Comparison of ENCODE assay signal across 27 cellular contexts in the genomic region with DNA sequence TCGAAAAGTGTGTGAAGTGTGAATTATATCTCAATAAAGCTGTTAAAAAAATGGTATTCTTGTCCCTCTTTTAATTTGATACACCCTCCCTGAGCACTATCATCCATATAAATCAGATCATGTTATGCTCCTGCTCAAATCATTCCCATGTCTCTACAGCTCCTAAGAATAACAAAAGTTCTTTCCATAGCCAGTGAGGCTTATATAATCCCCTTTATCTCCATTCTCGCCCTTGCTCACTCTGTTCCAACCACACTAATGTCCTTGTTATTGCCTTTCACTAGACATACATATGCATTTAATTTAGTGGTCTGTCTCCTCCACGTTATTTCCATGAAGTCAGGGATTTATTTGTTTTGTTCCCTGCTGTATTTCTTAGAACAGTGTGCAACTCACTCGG. TPM values are rescaled to one million over a fixed set of nuclear protein-coding genes. Genes with fewer than 3 reads are reported as not detected.
A peak's percentile ranks its signal among the peaks of the same experiment; 100 is the strongest.
DNase-seq lines count a peak whose midpoint lies in the region; ATAC-seq, FAIRE-seq and TF ChIP-seq lines count a peak whose summit lies in the region.
"Had no signal": no experiment of that assay in that cellular context is flagged by ENCODE, and none has a peak within 500 bp of the region (broad histone marks: within the 10 kb centered on the region; RNA-seq: fewer than 3 reads in every experiment).

No MANE protein-coding gene starts in this region.

- intact Hi-C loops in heart left ventricle (cut with DNase I) (no loop called here), MCF 10A (cut with micrococcal nuclease) (no loop called here)

- DNase-seq in heart left ventricle, result no peak
- DNase-seq in right atrium auricular region (ENCODE audit: low spot score), result no peak
- no peak for DNase-seq in GM12891 (ENCODE audit: insufficient read length, low spot score)
- DNase-seq in progenitor cell of endocrine pancreas (ENCODE audit: low spot score, unreplicated experiment), result no peak
- no peak for DNase-seq in MCF 10A (ENCODE audit: unreplicated experiment)
- DNase-seq in WERI-Rb-1, result no peak
- DNase-seq: 8988T; ACHN; BE2C; C1 segment of cervical spinal cord; CD4-positive, alpha-beta memory T cell; CD4-positive, CD25-positive, alpha-beta regulatory T cell; CD8-positive, alpha-beta memory T cell; COR-L47; DMS 273 treated with DMSO at 0.1 percent for 48 hours; DMS153; DMS53; DMS79; DND-41; EL; GDM1 had no signal

- peaks cover 23% of the 10 kb centered on the region for H3K36me3 Mint-ChIP-seq in brain
- peaks cover 7% of the 10 kb centered on the region for H3K36me3 Mint-ChIP-seq in progenitor cell of endocrine pancreas (ENCODE audit: insufficient read depth)
- H3K36me3 Mint-ChIP-seq in MCF 10A (ENCODE audit: insufficient read depth, unreplicated experiment), result peaks cover 6% of the 10 kb centered on the region

- CTCF ChIA-PET in MCF 10A (lab: Yijun Ruan, JAX), result interaction anchor here (0.5 to 1.0 kb wide), 2 partner anchors 23 to 1220 kb away, joined by 3 read pairs; no protein-coding TSS in a partner anchor

- no peaks in the 10 kb centered on the region for H3K27me3 Mint-ChIP-seq in brain
- no peaks in the 10 kb centered on the region for H3K27me3 Mint-ChIP-seq in progenitor cell of endocrine pancreas
- H3K27me3 Mint-ChIP-seq in MCF 10A (ENCODE audit: insufficient read depth, unreplicated experiment), result no peaks in the 10 kb centered on the region
- H3K27me3 Mint-ChIP-seq: CD4-positive, alpha-beta memory T cell; CD4-positive, CD25-positive, alpha-beta regulatory T cell; CD8-positive, alpha-beta memory T cell had no signal

- no TSS peak for BruUV-seq in MCF 10A (replicated peaks; lab: Mats Ljungman, UMichigan)

- peak in 3 of 4 donors; percentile 36 to 51 (median 44) for ATAC-seq in heart left ventricle
- ATAC-seq: GM12878 had no signal

- H3K4me3 ChIP-seq in heart left ventricle (no peak overlapping the region), right atrium auricular region (no peak overlapping the region), WERI-Rb-1 (ENCODE audit: low read depth, low read length) (no peak overlapping the region)
- H3K4me3 ChIP-seq: BLaER1, GM12878 had no signal

- H3K4me3 Mint-ChIP-seq in brain (peak overlapping the region in 2 of 5 experiments; percentile 35 to 63), progenitor cell of endocrine pancreas (ENCODE audit: low read depth) (no peak overlapping the region), MCF 10A (ENCODE audit: unreplicated experiment) (no peak overlapping the region)
- H3K4me3 Mint-ChIP-seq: CD14-positive monocyte; CD4-positive, alpha-beta memory T cell; CD4-positive, CD25-positive, alpha-beta regulatory T cell; CD8-positive, alpha-beta memory T cell had no signal

- TF ChIP-seq POLR2A in heart left ventricle (IDR thresholded peaks at IDR 0.05) (no peak), GM12891 (IDR thresholded peaks at IDR 0.05; ENCODE audit: low read depth, low read length) (no peak)

- H3K27ac ChIP-seq in heart left ventricle (no peak overlapping the region), right atrium auricular region (no peak overlapping the region), WERI-Rb-1 (no peak overlapping the region)
- H3K27ac ChIP-seq: BLaER1 had no signal

- no peaks in the 10 kb centered on the region for H3K9me3 ChIP-seq in heart left ventricle
- no peaks in the 10 kb centered on the region for H3K9me3 ChIP-seq in right atrium auricular region
- no peaks in the 10 kb centered on the region for H3K9me3 ChIP-seq in WERI-Rb-1 (ENCODE audit: severe bottlenecking)
- H3K9me3 ChIP-seq: BE2C, BLaER1 had no signal

- FAIRE-seq in GM12891 (lab: Jason Lieb, UNC), result peak; percentile 66
- FAIRE-seq: A204.1, GM12878, GM19239 had no signal

- TF ChIP-seq CTCF in heart left ventricle (IDR thresholded peaks at IDR 0.05), result no peak
- no peak for TF ChIP-seq CTCF in right atrium auricular region (IDR thresholded peaks at IDR 0.05)
- TF ChIP-seq CTCF in brain (conservative IDR thresholded peaks at IDR 0.05), result no peak
- no peak for TF ChIP-seq CTCF in progenitor cell of endocrine pancreas (IDR thresholded peaks at IDR 0.05; ENCODE audit: unreplicated experiment)
- TF ChIP-seq CTCF in MCF 10A (IDR thresholded peaks at IDR 0.05; ENCODE audit: unreplicated experiment), result no peak
- no peak for TF ChIP-seq CTCF in WERI-Rb-1 (IDR thresholded peaks at IDR 0.05; ENCODE audit: low read depth, low read length)

- POLR2A ChIA-PET in MCF 10A (lab: Yijun Ruan, JAX), result no interaction called here

- 78 to 87% (median 82%) methylated on average over 4 of the region's 4 CpGs for WGBS in heart left ventricle, 4 donors

- H3K27me3 ChIP-seq in heart left ventricle (no peaks in the 10 kb centered on the region), right atrium auricular region (no peaks in the 10 kb centered on the region), WERI-Rb-1 (ENCODE audit: insufficient read depth, low read depth, severe bottlenecking) (no peaks in the 10 kb centered on the region)
- H3K27me3 ChIP-seq: BE2C, BLaER1 had no signal

- H3K36me3 ChIP-seq in heart left ventricle (peaks cover 0 to 19% (median 0%) of the 10 kb centered on the region in 9 donors), right atrium auricular region (no peaks in the 10 kb centered on the region), WERI-Rb-1 (peaks cover 57% of the 10 kb centered on the region)

- H3K9me3 Mint-ChIP-seq in brain (no peaks in the 10 kb centered on the region), progenitor cell of endocrine pancreas (ENCODE audit: low read depth) (no peaks in the 10 kb centered on the region), MCF 10A (ENCODE audit: unreplicated experiment) (peaks cover 7% of the 10 kb centered on the region)
- H3K9me3 Mint-ChIP-seq: CD14-positive monocyte; CD4-positive, alpha-beta memory T cell; CD4-positive, CD25-positive, alpha-beta regulatory T cell; CD8-positive, alpha-beta memory T cell had no signal

- H3K4me1 ChIP-seq in heart left ventricle (peaks cover 0 to 8% (median 0%) of the 10 kb centered on the region in 12 donors), right atrium auricular region (no peaks in the 10 kb centered on the region)
- H3K4me1 ChIP-seq: BE2C, BLaER1 had no signal

- H3K4me1 Mint-ChIP-seq in brain (no peaks in the 10 kb centered on the region), progenitor cell of endocrine pancreas (ENCODE audit: low read depth) (no peaks in the 10 kb centered on the region), MCF 10A (ENCODE audit: insufficient read depth, unreplicated experiment) (no peaks in the 10 kb centered on the region)
- H3K4me1 Mint-ChIP-seq: CD14-positive monocyte; CD4-positive, alpha-beta memory T cell; CD4-positive, CD25-positive, alpha-beta regulatory T cell; CD8-positive, alpha-beta memory T cell had no signal

- H3K27ac Mint-ChIP-seq in brain (peak overlapping the region in 4 of 5 experiments; percentile 43 to 89 (median 66)), progenitor cell of endocrine pancreas (peak overlapping the region; percentile 40), MCF 10A (ENCODE audit: low read depth, unreplicated experiment) (no peak overlapping the region)
- H3K27ac Mint-ChIP-seq: CD14-positive monocyte; CD4-positive, alpha-beta memory T cell; CD4-positive, CD25-positive, alpha-beta regulatory T cell; CD8-positive, alpha-beta memory T cell had no signal

TF ChIP-seq in GM12891, 5 proteins besides CTCF, POLR2A, EP300 and RAD21:
- TF ChIP-seq POLR2AphosphoS5 (IDR thresholded peaks at IDR 0.05; ENCODE audit: low read depth, low read length) (no peak), TAF1 (IDR thresholded peaks at IDR 0.05; ENCODE audit: low read depth, low read length) (no peak), POU2F2 (IDR thresholded peaks at IDR 0.05; ENCODE audit: low read depth, low read length) (no peak), SPI1 (IDR thresholded peaks at IDR 0.05; ENCODE audit: low read depth, low read length) (no peak), PAX5 (IDR thresholded peaks at IDR 0.05; ENCODE audit: insufficient read depth, low read length, severe bottlenecking) (no peak)

RNA-seq across cellular contexts. Expression of gene ZGRF1, which starts 10.5 kb away (rescaled TPM):
- 1 to 10 TPM; 1.4 to 2.9 (median 1.6) TPM for total RNA-seq in heart left ventricle
- 1 to 10 TPM in 1 of 2 donors, under 1 TPM in 1; 0.85 to 1.8 TPM for polyA plus RNA-seq in heart left ventricle
- total RNA-seq in right atrium auricular region, result 1 to 10 TPM; 1.0 to 2.0 TPM
- 6.9 TPM for polyA plus RNA-seq in GM12891 (2012; ENCODE audit: low read depth, missing spikeins)
- 0.78 TPM for polyA plus RNA-seq in brain (ENCODE audit: insufficient read depth, low read depth, low replicate concordance)
- 19.7 and 20.0 TPM in 2 replicates for total RNA-seq in progenitor cell of endocrine pancreas
- 6.1 and 6.9 TPM in 2 replicates for total RNA-seq in MCF 10A (2022)

RNA-seq across cellular contexts. Expression of gene LARP7, which starts 10.7 kb away (rescaled TPM):
- 10 to 100 TPM; 43.0 to 70.0 (median 50.3) TPM for total RNA-seq in heart left ventricle
- 10 to 100 TPM; 43.3 to 73.0 TPM for polyA plus RNA-seq in heart left ventricle
- 10 to 100 TPM; 31.6 to 50.1 TPM for total RNA-seq in right atrium auricular region
- 47.4 TPM for polyA plus RNA-seq in GM12891 (2012; ENCODE audit: low read depth, missing spikeins)
- 6.9 TPM for polyA plus RNA-seq in brain (ENCODE audit: insufficient read depth, low read depth, low replicate concordance)
- 49.8 and 50.6 TPM in 2 replicates for total RNA-seq in progenitor cell of endocrine pancreas
- total RNA-seq in MCF 10A (2022), result 33.8 and 36.3 TPM in 2 replicates
